12 cellular contexts compared by ENCODE assay signal in the genomic region with DNA sequence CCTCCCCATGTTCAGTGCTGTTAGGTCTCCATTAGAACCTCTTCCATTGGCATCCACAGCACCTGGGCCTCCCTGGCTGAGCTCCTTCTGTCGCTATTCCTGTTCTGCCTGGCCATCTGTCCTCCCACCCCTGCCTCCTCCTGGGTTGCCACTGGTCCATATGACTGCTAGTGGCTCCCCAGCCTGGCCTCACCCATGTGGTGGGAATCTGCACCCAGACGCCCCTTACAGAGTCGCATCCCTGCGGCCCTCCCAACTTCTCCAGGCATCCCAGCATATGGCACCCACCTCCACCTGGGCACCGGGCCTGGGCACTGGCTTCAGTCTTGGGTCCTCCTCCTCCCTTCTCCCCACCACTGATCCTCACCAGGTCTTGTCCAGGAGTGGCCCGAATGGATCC. TPM values are rescaled to one million over a fixed set of nuclear protein-coding genes. Genes with fewer than 3 reads are reported as not detected.
DNase-seq lines count a peak whose midpoint lies in the region; ATAC-seq and TF ChIP-seq lines count a peak whose summit lies in the region.
"Had no signal": no experiment of that assay in that cellular context is flagged by ENCODE, and none has a peak within 500 bp of the region (broad histone marks: within the 10 kb centered on the region; RNA-seq: fewer than 3 reads in every experiment).

No MANE protein-coding gene starts in this region.

- peaks cover 4% of the 10 kb centered on the region for H3K27me3 Mint-ChIP-seq in nephron (ENCODE audit: low read depth)

- TF ChIP-seq CTCF in nephron (IDR thresholded peaks at IDR 0.05; ENCODE audit: unreplicated experiment in 3 of 3): no peak

- ATAC-seq in GM18868 (IDR thresholded peaks at IDR 0.05; ENCODE audit: unreplicated experiment) (no peak), GM21576 (IDR thresholded peaks at IDR 0.05; ENCODE audit: unreplicated experiment) (no peak)

- H3K36me3 ChIP-seq in BLaER1 treated with 17β-estradiol and CSF1 and Interleukin-3, amounts not matched to agents 10 nM and 100 nM: peaks cover 56 to 79% (median 70%) of the 10 kb centered on the region in 11 experiments

- H3K9me3 Mint-ChIP-seq in nephron: no peaks in the 10 kb centered on the region

- peak overlapping the region in 4 of 11 experiments; percentile 8 to 55 (median 41); a peak in 5 of 22 replicates for H3K27ac ChIP-seq in BLaER1 treated with 17β-estradiol and CSF1 and Interleukin-3, amounts not matched to agents 10 nM and 100 nM

- peaks cover 66 to 97% (median 86%) of the 10 kb centered on the region in 10 experiments for H3K4me1 ChIP-seq in BLaER1 treated with 17β-estradiol and CSF1 and Interleukin-3, amounts not matched to agents 10 nM and 100 nM

- H3K4me3 ChIP-seq in BLaER1 treated with 17β-estradiol and CSF1 and Interleukin-3, amounts not matched to agents 10 nM and 100 nM: no peak overlapping the region

- H3K9ac ChIP-seq in BLaER1 treated with 17β-estradiol and CSF1 and Interleukin-3, amounts not matched to agents 10 nM and 100 nM: no peak overlapping the region

- DNase-seq in G401 (ENCODE audit: low spot score) (peak; percentile 76), cerebellar cortex (ENCODE audit: low spot score) (peak; percentile 69), NCI-H82 treated with DMSO at 0.1 percent for 48 hours (lab: John Stamatoyannopoulos, UW; ENCODE audit: unreplicated experiment) (no peak)
- DNase-seq: activated T-cell treated with anti-CD3 and anti-CD28 coated beads for 4 hours; kidney; NCI-H2171; NK-92 treated with Interleukin-12 subunit alpha and Interleukin-12 subunit beta, amount 100 ng/mL, for 24 hours; stimulated activated CD4-positive, alpha-beta T cell treated with anti-CD3 and anti-CD28 coated beads, Interleukin-2, amount 100 ng/mL, for 24 hours had no signal

- H3K27ac Mint-ChIP-seq in nephron: peak overlapping the region in 2 of 3 experiments; percentile 59 to 74

- peaks cover 0 to 15% (median 0%) of the 10 kb centered on the region in 11 experiments; a peak in 3 of 22 replicates for H4K20me1 ChIP-seq in BLaER1 treated with 17β-estradiol and CSF1 and Interleukin-3, amounts not matched to agents 10 nM and 100 nM

- H3K4me3 Mint-ChIP-seq in nephron: no peak overlapping the region

- H3K36me3 Mint-ChIP-seq in nephron (ENCODE audit: low read depth): peaks cover 33% of the 10 kb centered on the region

- in situ Hi-C loops in G401 (cut with HindIII; ENCODE audit: low sequenced_read_pairs): no loop called here

- peak overlapping the region; percentile 21 to 88 (median 74); a peak in 21 of 22 replicates for H3K4me2 ChIP-seq in BLaER1 treated with 17β-estradiol and CSF1 and Interleukin-3, amounts not matched to agents 10 nM and 100 nM

- peaks cover 67% of the 10 kb centered on the region for H3K4me1 Mint-ChIP-seq in nephron

- H3K27me3 ChIP-seq in BLaER1 treated with 17β-estradiol and CSF1 and Interleukin-3, amounts not matched to agents 10 nM and 100 nM: no peaks in the 10 kb centered on the region

- no peaks in the 10 kb centered on the region for H3K9me3 ChIP-seq in BLaER1 treated with 17β-estradiol and CSF1 and Interleukin-3, amounts not matched to agents 10 nM and 100 nM (replicated peaks in 1 of 11)

RNA-seq across cellular contexts. Expression of gene CDC25B, which starts 7.7 kb away (rescaled TPM):
- total RNA-seq in G401 (2014; rRNA removed; shearing (Covaris generic)): 7.2 and 14.9 TPM in 2 replicates

RNA-seq across cellular contexts. Expression of gene AP5S1, which starts 16.5 kb away (rescaled TPM):
- 9.8 and 17.8 TPM in 2 replicates for total RNA-seq in G401 (2014; rRNA removed; shearing (Covaris generic))

RNA-seq across cellular contexts. Expression of gene CENPB, which starts 17.3 kb away (rescaled TPM):
- total RNA-seq in G401 (2014; rRNA removed; shearing (Covaris generic)): 42.5 and 46.8 TPM in 2 replicates

RNA-seq across cellular contexts. Expression of gene SPEF1, which starts 22.6 kb away (rescaled TPM):
- 2.4 and 3.0 TPM in 2 replicates for total RNA-seq in G401 (2014; rRNA removed; shearing (Covaris generic))

RNA-seq across cellular contexts. Expression of gene ADISSP, which starts 36.3 kb away (rescaled TPM):
- 95.8 and 107 TPM in 2 replicates for total RNA-seq in G401 (2014; rRNA removed; shearing (Covaris generic))
